15 cellular contexts compared by ENCODE assay signal in genomic region chr1:223702735-223703667, GRCh38. TPM values are rescaled to one million over a fixed set of nuclear protein-coding genes. Genes with fewer than 3 reads are reported as not detected.
A peak's percentile ranks its signal among the peaks of the same experiment; 100 is the strongest.
DNase-seq lines count a peak whose midpoint lies in the region; ATAC-seq and TF ChIP-seq lines count a peak whose summit lies in the region.
"Had no signal": no experiment of that assay in that cellular context is flagged by ENCODE, and none has a peak within 500 bp of the region (broad histone marks: within the 10 kb centered on the region; RNA-seq: fewer than 3 reads in every experiment).

No MANE protein-coding gene starts in this region.

- H3K36me3 ChIP-seq in Caco-2 (ENCODE audit: control insufficient read depth, insufficient read depth, low read length) (no peaks in the 10 kb centered on the region), mesodermal cell (ENCODE audit: control insufficient read depth, insufficient read depth, low read length) (no peaks in the 10 kb centered on the region)
- H3K36me3 ChIP-seq: uterus had no signal

- DNase-seq in Caco-2, result no peak
- peak; percentile 77 for DNase-seq in HT1080 (ENCODE audit: low read depth)
- DNase-seq in amniotic stem cell (lab: John Stamatoyannopoulos, UW), result peak; percentile 70
- DNase-seq in NCI-H82 treated with DMSO at 0.1 percent for 48 hours (lab: John Stamatoyannopoulos, UW; ENCODE audit: unreplicated experiment), result no peak
- DNase-seq in SK-N-DZ (ENCODE audit: low spot score), result no peak
- no peak for DNase-seq in naive thymus-derived CD8-positive, alpha-beta T cell
- DNase-seq: DND-41; hypothalamus; natural killer cell; NCI-H524 treated with DMSO at 0.1 percent for 48 hours; stimulated activated CD4-positive, alpha-beta T cell treated with anti-CD3 and anti-CD28 coated beads, Interleukin-2, amount 100 ng/mL, for 24 hours; T1000; uterus had no signal

- H3K4me3 ChIP-seq in Caco-2 (ENCODE audit: low read depth, low read length) (no peak overlapping the region), mesodermal cell (ENCODE audit: extremely low read depth, insufficient read depth, low read length, poor library complexity, severe bottlenecking) (no peak overlapping the region)
- H3K4me3 ChIP-seq: uterus had no signal

- CTCF ChIA-PET in Caco-2 (lab: Charles Lee), result no interaction called here

- ATAC-seq in GM18498 (IDR thresholded peaks at IDR 0.05; ENCODE audit: unreplicated experiment), result no peak
- ATAC-seq in naive thymus-derived CD8-positive, alpha-beta T cell, result no peak
- ATAC-seq: natural killer cell had no signal

- H3K9me3 ChIP-seq in Caco-2 (no peaks in the 10 kb centered on the region), mesodermal cell (ENCODE audit: control insufficient read depth, low read length) (no peaks in the 10 kb centered on the region)
- H3K9me3 ChIP-seq: uterus had no signal

- peak overlapping the region; percentile 69 for H3K27ac ChIP-seq in mesodermal cell (ENCODE audit: low read depth, low read length, severe bottlenecking)

- no TSS peak for BruUV-seq in Caco-2 (replicated peaks; lab: Mats Ljungman, UMichigan)

- H3K4me3 Mint-ChIP-seq in Caco-2 (ENCODE audit: unreplicated experiment), result no peak overlapping the region
- H3K4me3 Mint-ChIP-seq in naive thymus-derived CD8-positive, alpha-beta T cell, result no peak overlapping the region
- H3K4me3 Mint-ChIP-seq: natural killer cell had no signal

- no peaks in the 10 kb centered on the region for H3K27me3 ChIP-seq in Caco-2 (replicated peaks; ENCODE audit: control insufficient read depth, insufficient read depth, low read length)
- H3K27me3 ChIP-seq: uterus had no signal

- no peaks in the 10 kb centered on the region for H3K27me3 Mint-ChIP-seq in Caco-2 (ENCODE audit: insufficient read depth, unreplicated experiment)
- H3K27me3 Mint-ChIP-seq in naive thymus-derived CD8-positive, alpha-beta T cell, result peaks cover 0 to 9% (median 3%) of the 10 kb centered on the region in 5 donors

- POLR2A ChIA-PET in Caco-2 (lab: Charles Lee), result no interaction called here
- POLR2A ChIA-PET in naive thymus-derived CD8-positive, alpha-beta T cell (lab: Charles Lee), result no interaction called here

- H3K36me3 Mint-ChIP-seq in Caco-2 (ENCODE audit: insufficient read depth, unreplicated experiment), result peaks cover 6% of the 10 kb centered on the region
- no peaks in the 10 kb centered on the region for H3K36me3 Mint-ChIP-seq in naive thymus-derived CD8-positive, alpha-beta T cell
- H3K36me3 Mint-ChIP-seq: natural killer cell had no signal

- intact Hi-C loops in Caco-2 (cut with micrococcal nuclease; ENCODE audit: unreplicated experiment), result no loop called here

- TF ChIP-seq CTCF in Caco-2 (IDR thresholded peaks at IDR 0.05; ENCODE audit: insufficient read depth in 1 of 2, low read depth in 1 of 2, low read length in 1 of 2, severe bottlenecking in 1 of 2, unreplicated experiment in 1 of 2), result no peak

- no peaks in the 10 kb centered on the region for H3K9me3 Mint-ChIP-seq in Caco-2 (ENCODE audit: unreplicated experiment)
- H3K9me3 Mint-ChIP-seq in naive thymus-derived CD8-positive, alpha-beta T cell, result no peaks in the 10 kb centered on the region
- H3K9me3 Mint-ChIP-seq: natural killer cell had no signal

- 76 to 78% methylated on average over 2 to 3 of the region's 4 CpGs for WGBS in mesodermal cell (ENCODE audit: insufficient coverage in 2 of 2), 2 experiments

- H3K27ac Mint-ChIP-seq in Caco-2 (ENCODE audit: unreplicated experiment), result peak overlapping the region; percentile 18
- H3K27ac Mint-ChIP-seq in naive thymus-derived CD8-positive, alpha-beta T cell, result peak overlapping the region in 2 of 10 donors; percentile 42 to 61
- H3K27ac Mint-ChIP-seq: natural killer cell had no signal

- H3K4me1 ChIP-seq in Caco-2, result peaks cover 55% of the 10 kb centered on the region
- peaks cover 63% of the 10 kb centered on the region for H3K4me1 ChIP-seq in mesodermal cell (ENCODE audit: control insufficient read depth, insufficient read depth, low read length, poor library complexity, severe bottlenecking)

- peaks cover 61% of the 10 kb centered on the region for H3K4me1 Mint-ChIP-seq in Caco-2 (ENCODE audit: low read depth, unreplicated experiment)
- peaks cover 3 to 10% (median 7%) of the 10 kb centered on the region in 4 donors for H3K4me1 Mint-ChIP-seq in naive thymus-derived CD8-positive, alpha-beta T cell

RNA-seq across cellular contexts. Expression of gene CAPN2, which starts 9.3 kb away (rescaled TPM):
- 151 and 157 TPM in 2 replicates for total RNA-seq in Caco-2 (2022)
- total RNA-seq in HT1080 (2014; rRNA removed; shearing (Covaris generic)), result 382 and 422 TPM in 2 replicates
- 404 and 442 TPM in 2 replicates for polyA plus RNA-seq in HT1080 (2015; cell fraction: cytosol; rRNA removed)
- 735 and 824 TPM in 2 replicates for polyA plus RNA-seq in HT1080 (2015; cell fraction: nucleus; rRNA removed)
- polyA plus RNA-seq in mesodermal cell (2013, experiment 1 of 2), result 244 TPM
- 240 TPM for polyA plus RNA-seq in mesodermal cell (2013, experiment 2 of 2)
- polyA plus RNA-seq in SK-N-DZ (2014; cell fraction: cytosol; rRNA removed), result 38.3 and 39.7 TPM in 2 replicates
- 44.2 and 50.2 TPM in 2 replicates for polyA plus RNA-seq in SK-N-DZ (2014; cell fraction: nucleus; rRNA removed)
- total RNA-seq in naive thymus-derived CD8-positive, alpha-beta T cell, result 10 to 100 TPM; 70.0 to 72.2 TPM
- 100 to 1,000 TPM in 1 of 3 donors, 10 to 100 TPM in 2; 68.6 to 101 (median 83.7) TPM for polyA plus RNA-seq in naive thymus-derived CD8-positive, alpha-beta T cell

RNA-seq across cellular contexts. Expression of gene CAPN8, which starts 37.5 kb away (rescaled TPM):
- 4.1 and 6.7 TPM in 2 replicates for total RNA-seq in Caco-2 (2022)
- not detected in 2 replicates for total RNA-seq in HT1080 (2014; rRNA removed; shearing (Covaris generic))
- polyA plus RNA-seq in HT1080 (2015; cell fraction: cytosol; rRNA removed), result not detected in 2 replicates
- polyA plus RNA-seq in HT1080 (2015; cell fraction: nucleus; rRNA removed), result not detected in 2 replicates
- polyA plus RNA-seq in mesodermal cell (2013, experiment 1 of 2), result not detected
- not detected for polyA plus RNA-seq in mesodermal cell (2013, experiment 2 of 2)
- polyA plus RNA-seq in SK-N-DZ (2014; cell fraction: cytosol; rRNA removed), result not detected in 2 replicates
- polyA plus RNA-seq in SK-N-DZ (2014; cell fraction: nucleus; rRNA removed), result not detected in 2 replicates
- under 1 TPM in 1 of 2 experiments, not detected in 1; 0.21 TPM for total RNA-seq in naive thymus-derived CD8-positive, alpha-beta T cell
- polyA plus RNA-seq in naive thymus-derived CD8-positive, alpha-beta T cell, result under 1 TPM in 1 of 3 donors, not detected in 2; 0.36 TPM

Comparison
In these comparisons a context has a peak if more than half of its experiments do, and no peak if none do; other contexts are left out.
1. DNase-seq: peak in HT1080 (single experiment) and amniotic stem cell (single experiment); none in Caco-2 (0 of 2), NCI-H82 treated with DMSO at 0.1 percent for 48 hours (single experiment), SK-N-DZ (single experiment) and naive thymus-derived CD8-positive, alpha-beta T cell (0 of 10).